Comparison of ENCODE assay signal across 10 cellular contexts in the genomic region with DNA sequence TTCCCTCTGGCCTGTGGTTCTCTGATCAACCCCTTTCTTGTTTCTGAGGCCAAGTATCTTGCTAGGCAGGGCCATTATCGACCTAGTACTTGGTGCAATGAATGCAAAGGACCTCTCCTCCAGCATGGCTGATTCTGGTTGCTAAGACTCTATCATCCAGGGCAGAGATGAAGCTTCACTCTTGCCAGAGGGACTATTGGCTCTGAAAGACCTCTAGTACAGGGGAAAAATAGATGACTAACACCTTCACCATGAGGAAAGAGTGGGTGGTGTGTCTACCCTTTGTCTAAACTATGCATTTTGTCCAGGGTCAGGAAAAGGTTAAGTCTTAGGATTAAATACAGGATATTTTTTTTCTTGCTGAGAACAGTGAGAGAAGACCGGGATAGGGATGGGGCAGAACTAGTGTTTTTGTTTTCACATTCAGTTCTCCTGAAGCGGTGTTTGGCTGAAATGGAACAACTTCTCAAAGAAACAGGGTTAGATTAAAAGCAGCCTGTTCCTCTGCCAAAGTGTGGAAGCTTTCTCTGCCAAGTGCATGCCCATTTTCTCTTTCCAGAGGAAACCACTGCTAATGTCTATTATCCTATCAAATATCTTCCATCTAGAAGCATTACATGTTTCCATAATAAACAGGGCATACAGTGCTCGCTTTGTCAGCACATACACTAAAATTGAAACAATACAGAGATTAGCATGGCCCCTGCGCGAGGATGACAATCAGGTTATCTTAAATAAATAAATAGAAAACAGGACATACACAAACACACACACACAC. TPM values are rescaled to one million over a fixed set of nuclear protein-coding genes. Genes with fewer than 3 reads are reported as not detected.
DNase-seq lines count a peak whose midpoint lies in the region; ATAC-seq and TF ChIP-seq lines count a peak whose summit lies in the region.
"Had no signal": no experiment of that assay in that cellular context is flagged by ENCODE, and none has a peak within 500 bp of the region (broad histone marks: within the 10 kb centered on the region; RNA-seq: fewer than 3 reads in every experiment).

No MANE protein-coding gene starts in this region.

- H4K20me1 ChIP-seq in PC-3 (ENCODE audit: low read length), result no peaks in the 10 kb centered on the region

- peaks cover 0 to 4% (median 0%) of the 10 kb centered on the region in 5 donors for H3K27me3 Mint-ChIP-seq in naive thymus-derived CD4-positive, alpha-beta T cell

- H3K14ac ChIP-seq in trophoblast cell (ENCODE audit: low read length), result no peak overlapping the region

- peaks cover 21 to 61% (median 56%) of the 10 kb centered on the region in 7 donors for H3K4me1 Mint-ChIP-seq in naive thymus-derived CD4-positive, alpha-beta T cell

- peak overlapping the region; percentile 56 for H3K27ac ChIP-seq in C4-2B
- peak overlapping the region; percentile 95 for H3K27ac ChIP-seq in PC-3 (ENCODE audit: low read length)
- no peak overlapping the region for H3K27ac ChIP-seq in naive thymus-derived CD4-positive, alpha-beta T cell (ENCODE audit: low read depth, low read length)
- H3K27ac ChIP-seq in psoas muscle, result no peak overlapping the region
- H3K27ac ChIP-seq in trophoblast cell (ENCODE audit: low read depth, low read length), result no peak overlapping the region

- H3K4me2 ChIP-seq in PC-3 (ENCODE audit: low read length), result peak overlapping the region; percentile 83
- H3K4me2 ChIP-seq in trophoblast cell (ENCODE audit: low read length), result no peak overlapping the region

- no peak overlapping the region for H3K23ac ChIP-seq in trophoblast cell (ENCODE audit: low read length)

- no peak for ATAC-seq in PC-3
- ATAC-seq in naive thymus-derived CD4-positive, alpha-beta T cell, result no peak
- no peak for ATAC-seq in psoas muscle

- TF ChIP-seq CTCF in C4-2B (conservative IDR thresholded peaks at IDR 0.05) (no peak), PC-3 (conservative IDR thresholded peaks at IDR 0.05; ENCODE audit: low read depth, low read length) (no peak), psoas muscle (IDR thresholded peaks at IDR 0.05) (no peak)

- H3K9me2 ChIP-seq in PC-3 (replicated peaks; ENCODE audit: low read length), result no peaks in the 10 kb centered on the region

- no peak overlapping the region for H2AK5ac ChIP-seq in trophoblast cell (ENCODE audit: low read length)

- H3K9ac ChIP-seq in PC-3 (ENCODE audit: low read length) (peak overlapping the region; percentile 93), trophoblast cell (ENCODE audit: low read length) (no peak overlapping the region)

- H4K12ac ChIP-seq in trophoblast cell (ENCODE audit: low read depth, low read length), result no peak overlapping the region

- H2AFZ ChIP-seq in PC-3 (ENCODE audit: low read length) (no peak overlapping the region), trophoblast cell (ENCODE audit: insufficient read depth, low read length, poor library complexity) (no peak overlapping the region)

- no peaks in the 10 kb centered on the region for H3K9me3 Mint-ChIP-seq in naive thymus-derived CD4-positive, alpha-beta T cell

- no peak overlapping the region for H4K8ac ChIP-seq in trophoblast cell (ENCODE audit: low read depth, low read length)

- H2BK5ac ChIP-seq in trophoblast cell (ENCODE audit: low read depth, low read length, poor library complexity), result no peak overlapping the region

- H3K79me2 ChIP-seq in PC-3 (ENCODE audit: low read length) (peaks cover 28% of the 10 kb centered on the region), trophoblast cell (ENCODE audit: control insufficient read depth, insufficient read depth, low read length, poor library complexity) (peaks cover 8% of the 10 kb centered on the region)

- no peaks in the 10 kb centered on the region for H3F3A ChIP-seq in PC-3 (ENCODE audit: low read length, unreplicated experiment)

- H2BK12ac ChIP-seq in trophoblast cell (ENCODE audit: low read length), result no peak overlapping the region

- DNase-seq in PC-3 (peak; percentile 59), dermis microvascular lymphatic vessel endothelial cell (ENCODE audit: low read depth in 2 of 2) (peak; percentile 84 to 88), cortex of kidney (lab: John Stamatoyannopoulos, UW) (no peak), psoas muscle (no peak), iPS-NIHi7 (ENCODE audit: extremely low spot score) (no peak), trophoblast cell (no peak)
- no peak for DNase-seq in naive thymus-derived CD4-positive, alpha-beta T cell
- DNase-seq: activated CD4-positive, CD25-positive, alpha-beta regulatory T cell treated with anti-CD3 and anti-CD28 coated beads, Interleukin-2, amount 50 U/mL, for 72 hours; NCI-H1417 had no signal

- H3K27me3 ChIP-seq in PC-3 (ENCODE audit: low read length) (no peaks in the 10 kb centered on the region), psoas muscle (ENCODE audit: insufficient read depth in 3 of 3, low read length in 2 of 3) (no peaks in the 10 kb centered on the region), trophoblast cell (ENCODE audit: insufficient read depth, low read length) (no peaks in the 10 kb centered on the region)
- no peaks in the 10 kb centered on the region for H3K27me3 ChIP-seq in naive thymus-derived CD4-positive, alpha-beta T cell (ENCODE audit: control insufficient read depth in 2 of 2, insufficient read depth in 2 of 2, low read length in 2 of 2)

- peak overlapping the region in 7 of 9 donors; percentile 9 to 70 (median 42) for H3K27ac Mint-ChIP-seq in naive thymus-derived CD4-positive, alpha-beta T cell

- H4K91ac ChIP-seq in trophoblast cell (ENCODE audit: low read depth, low read length), result no peak overlapping the region

- H3K9me3 ChIP-seq in PC-3 (ENCODE audit: low read length) (no peaks in the 10 kb centered on the region), psoas muscle (no peaks in the 10 kb centered on the region), trophoblast cell (ENCODE audit: insufficient read depth, low read depth, low read length) (no peaks in the 10 kb centered on the region)
- H3K9me3 ChIP-seq in naive thymus-derived CD4-positive, alpha-beta T cell (ENCODE audit: control insufficient read depth in 2 of 3, low read length in 3 of 3), result no peaks in the 10 kb centered on the region

- intact Hi-C loops in PC-3 (cut with micrococcal nuclease) (no loop called here), psoas muscle (cut with DNase I) (loop anchor here in 1 of 2 donors (10.0 kb wide), 2 partner anchors 66 to 184 kb away; a partner anchor contains a TSS)
- intact Hi-C loops in naive thymus-derived CD4-positive, alpha-beta T cell (cut with micrococcal nuclease), result loop anchor here (5.0 to 10.0 kb wide), 7 partner anchors 113 to 1074 kb away; a partner anchor contains a TSS

- BruUV-seq in PC-3 (replicated peaks; lab: Mats Ljungman, UMichigan), result no TSS peak

- peaks cover 8 to 40% (median 31%) of the 10 kb centered on the region in 5 donors for H3K36me3 Mint-ChIP-seq in naive thymus-derived CD4-positive, alpha-beta T cell

- H3K4me3 ChIP-seq in PC-3 (ENCODE audit: low read length) (peak overlapping the region; percentile 20; the same call in 1 of the 2 replicates), psoas muscle (no peak overlapping the region), trophoblast cell (ENCODE audit: low read depth, low read length) (no peak overlapping the region)
- no peak overlapping the region for H3K4me3 ChIP-seq in naive thymus-derived CD4-positive, alpha-beta T cell (ENCODE audit: low read length)

- H3K4me3 Mint-ChIP-seq in naive thymus-derived CD4-positive, alpha-beta T cell, result peak overlapping the region in 1 of 10 donors; percentile 47

- H3K4me1 ChIP-seq in PC-3 (ENCODE audit: insufficient read depth, low read length), result peaks cover 46% of the 10 kb centered on the region
- H3K4me1 ChIP-seq in naive thymus-derived CD4-positive, alpha-beta T cell (ENCODE audit: control insufficient read depth in 2 of 2, insufficient read depth in 2 of 2, low read length in 2 of 2), result peaks cover 18 to 19% of the 10 kb centered on the region in 2 donors
- H3K4me1 ChIP-seq in psoas muscle, result peaks cover 24% of the 10 kb centered on the region
- H3K4me1 ChIP-seq in trophoblast cell (ENCODE audit: control insufficient read depth in 1 of 2, insufficient read depth in 2 of 2, low read length in 2 of 2), result peaks cover 10 to 23% of the 10 kb centered on the region in 2 experiments

- WGBS in psoas muscle, 3 donors, result 74 to 79% (median 78%) methylated on average over 6 of the region's 6 CpGs
- WGBS in trophoblast cell (ENCODE audit: extremely low coverage, insufficient coverage, insufficient read length), result no CpG with 5 or more reads among the region's 6 CpGs

- CTCF ChIA-PET in PC-3 (lab: Charles Lee), result no interaction called here
- CTCF ChIA-PET in naive thymus-derived CD4-positive, alpha-beta T cell (lab: Charles Lee), result no interaction called here

- POLR2A ChIA-PET in PC-3 (lab: Charles Lee; ENCODE audit: unreplicated experiment), result no interaction called here
- POLR2A ChIA-PET in naive thymus-derived CD4-positive, alpha-beta T cell (lab: Charles Lee), result interaction anchor here (0.6 to 0.7 kb wide), 2 partner anchors 26 to 114 kb away, joined by 3 read pairs; no protein-coding TSS in a partner anchor

- H3K79me1 ChIP-seq in trophoblast cell (ENCODE audit: low read length), result peaks cover 10% of the 10 kb centered on the region

- H3K18ac ChIP-seq in trophoblast cell (ENCODE audit: low read length), result no peak overlapping the region

- H2BK120ac ChIP-seq in trophoblast cell (ENCODE audit: insufficient read depth, low read length, poor library complexity), result no peak overlapping the region

- no peak overlapping the region for H3K4ac ChIP-seq in trophoblast cell (ENCODE audit: low read depth, low read length)

- peaks cover 25% of the 10 kb centered on the region for H3K36me3 ChIP-seq in PC-3 (ENCODE audit: low read depth, low read length)
- peaks cover 7 to 40% (median 10%) of the 10 kb centered on the region in 3 experiments for H3K36me3 ChIP-seq in naive thymus-derived CD4-positive, alpha-beta T cell (ENCODE audit: control insufficient read depth in 2 of 3, insufficient read depth in 3 of 3, low read length in 3 of 3)
- H3K36me3 ChIP-seq in psoas muscle (ENCODE audit: insufficient read depth in 1 of 2, low read depth in 1 of 2), result peaks cover 3 to 60% of the 10 kb centered on the region in 2 donors
- peaks cover 6 to 9% of the 10 kb centered on the region in 2 experiments for H3K36me3 ChIP-seq in trophoblast cell (ENCODE audit: control insufficient read depth in 1 of 2, insufficient read depth in 2 of 2, low read length in 2 of 2)

RNA-seq across cellular contexts. Expression of a gene that starts 5.0 kb away (rescaled TPM):
- total RNA-seq in PC-3 (2014; rRNA removed), result 59.3 and 65.7 TPM in 2 replicates
- total RNA-seq in dermis microvascular lymphatic vessel endothelial cell, result 31.0 and 33.6 TPM in 2 replicates
- total RNA-seq in naive thymus-derived CD4-positive, alpha-beta T cell, result 10 to 100 TPM; 10.2 to 68.2 (median 23.6) TPM
- polyA plus RNA-seq in naive thymus-derived CD4-positive, alpha-beta T cell, result 10 to 100 TPM; 26.7 to 30.4 TPM
- 10 to 100 TPM in 3 of 4 donors, 1 to 10 TPM in 1; 4.3 to 68.7 (median 17.7) TPM for total RNA-seq in psoas muscle
- polyA plus RNA-seq in psoas muscle, result 100 to 1,000 TPM in 1 of 3 donors, 10 to 100 TPM in 2; 50.8 to 156 (median 71.3) TPM
- polyA plus RNA-seq in trophoblast cell (2013), result 11.9 and 12.6 TPM in 2 replicates

RNA-seq across cellular contexts. Expression of a gene that starts 23.8 kb away (rescaled TPM):
- 9.7 and 16.8 TPM in 2 replicates for total RNA-seq in PC-3 (2014; rRNA removed)
- 11.7 and 14.8 TPM in 2 replicates for total RNA-seq in dermis microvascular lymphatic vessel endothelial cell
- 100 to 1,000 TPM in 1 of 5 experiments, 10 to 100 TPM in 4; 10.7 to 147 (median 16.5) TPM for total RNA-seq in naive thymus-derived CD4-positive, alpha-beta T cell
- 10 to 100 TPM; 12.7 to 20.7 TPM for polyA plus RNA-seq in naive thymus-derived CD4-positive, alpha-beta T cell
- 1 to 10 TPM; 1.3 to 2.9 (median 2.1) TPM for total RNA-seq in psoas muscle
- polyA plus RNA-seq in psoas muscle, result 10 to 100 TPM in 1 of 3 donors, 1 to 10 TPM in 1, under 1 TPM in 1; 0.38 to 75.0 (median 1.3) TPM
- polyA plus RNA-seq in trophoblast cell (2013), result 0.74 and 1.5 TPM in 2 replicates

RNA-seq across cellular contexts. Expression of a gene that starts 33.4 kb away (rescaled TPM):
- total RNA-seq in PC-3 (2014; rRNA removed) (22.6 and 25.2 TPM in 2 replicates), dermis microvascular lymphatic vessel endothelial cell (12.5 and 21.1 TPM in 2 replicates), psoas muscle (1 to 10 TPM; 5.7 to 9.8 (median 8.2) TPM)
- 10 to 100 TPM in 1 of 5 experiments, 1 to 10 TPM in 4; 4.3 to 10.8 (median 5.3) TPM for total RNA-seq in naive thymus-derived CD4-positive, alpha-beta T cell
- 1 to 10 TPM in 1 of 2 donors, under 1 TPM in 1; 0.08 to 1.1 TPM for polyA plus RNA-seq in naive thymus-derived CD4-positive, alpha-beta T cell
- polyA plus RNA-seq in psoas muscle, result 10 to 100 TPM in 1 of 3 donors, 1 to 10 TPM in 2; 6.1 to 13.8 (median 8.8) TPM
- 7.3 and 7.8 TPM in 2 replicates for polyA plus RNA-seq in trophoblast cell (2013)

RNA-seq across cellular contexts. Expression of a gene that starts 51.2 kb away (rescaled TPM):
- total RNA-seq in PC-3 (2014; rRNA removed) (not detected in 2 replicates), dermis microvascular lymphatic vessel endothelial cell (not detected in 2 replicates), psoas muscle (not detected)
- not detected for total RNA-seq in naive thymus-derived CD4-positive, alpha-beta T cell
- polyA plus RNA-seq in naive thymus-derived CD4-positive, alpha-beta T cell, result not detected
- polyA plus RNA-seq in psoas muscle, result under 1 TPM in 1 of 3 donors, not detected in 2; 0.04 TPM
- polyA plus RNA-seq in trophoblast cell (2013), result not detected in 2 replicates

Comparison
In these comparisons a context has a peak if more than half of its experiments do, and no peak if none do; other contexts are left out.
1. H3K27ac ChIP-seq: peak in C4-2B (single experiment) and PC-3 (single experiment); none in naive thymus-derived CD4-positive, alpha-beta T cell (single experiment), psoas muscle (single experiment) and trophoblast cell (single experiment).
2. DNase-seq: peak in PC-3 (single experiment) and dermis microvascular lymphatic vessel endothelial cell (2 of 2); none in naive thymus-derived CD4-positive, alpha-beta T cell (0 of 9), cortex of kidney (single experiment), psoas muscle (0 of 2), iPS-NIHi7 (single experiment) and trophoblast cell (0 of 2).